In genomic region chr2:226431301-226431955, GRCh38 we compare ENCODE assay signal across 19 cellular contexts.
A peak's percentile ranks its signal among the peaks of the same experiment; 100 is the strongest.
DNase-seq lines count a peak whose midpoint lies in the region; ATAC-seq, FAIRE-seq and TF ChIP-seq lines count a peak whose summit lies in the region.
"Had no signal": no experiment of that assay in that cellular context is flagged by ENCODE, and none has a peak within 500 bp of the region (broad histone marks: within the 10 kb centered on the region; RNA-seq: fewer than 3 reads in every experiment).

No MANE protein-coding gene starts in this region.

- peak; percentile 61 for DNase-seq in ACHN
- peak; percentile 55 for DNase-seq in HFFc6
- no peak for DNase-seq in WTC11 (ENCODE audit: low spot score)
- DNase-seq in keratinocyte (ENCODE audit: low read depth, low spot score): no peak
- no peak for DNase-seq in MM.1S
- DNase-seq in NCI-H2227 treated with DMSO at 0.1 percent for 48 hours (lab: John Stamatoyannopoulos, UW): no peak
- DNase-seq in GDM1 (lab: John Stamatoyannopoulos, UW): no peak
- DNase-seq in Peyer's patch: no peak
- DNase-seq: activated CD8-positive, alpha-beta memory T cell treated with anti-CD3 and anti-CD28 coated beads for 24 hours; activated effector memory CD4-positive, alpha-beta T cell treated with Interleukin-2 at 50 U/mL for 16 hours; brain microvascular endothelial cell; gastrocnemius medialis; NCI-H146; NCI-H510A treated with DMSO at 0.1 percent for 48 hours; nucleus accumbens; stimulated activated naive CD4-positive, alpha-beta T cell; WERI-Rb-1 had no signal

- peaks cover 28% of the 10 kb centered on the region for H3K4me1 ChIP-seq in keratinocyte (ENCODE audit: control insufficient read depth, extremely low read depth, insufficient read depth, low read length)
- H3K4me1 ChIP-seq in MM.1S (ENCODE audit: low read length): no peaks in the 10 kb centered on the region
- H3K4me1 ChIP-seq in Peyer's patch: no peaks in the 10 kb centered on the region
- H3K4me1 ChIP-seq: upper lobe of left lung had no signal

- H3F3A ChIP-seq in MM.1S (ENCODE audit: insufficient read depth, low read length): no peaks in the 10 kb centered on the region

- H3K9me1 ChIP-seq in keratinocyte (ENCODE audit: control insufficient read depth, extremely low read depth, insufficient read depth, low read length): no peaks in the 10 kb centered on the region

- H3K4me2 ChIP-seq in keratinocyte (ENCODE audit: control insufficient read depth, extremely low read depth, insufficient read depth, low read depth, low read length) (peak overlapping the region; percentile 65), MM.1S (ENCODE audit: low read depth, low read length) (no peak overlapping the region)

- H3K36me3 ChIP-seq in keratinocyte (ENCODE audit: control insufficient read depth in 2 of 2, extremely low read depth in 1 of 2, insufficient read depth in 2 of 2, low read length in 2 of 2) (no peaks in the 10 kb centered on the region), MM.1S (replicated peaks; ENCODE audit: insufficient read depth, low read length) (no peaks in the 10 kb centered on the region), Peyer's patch (no peaks in the 10 kb centered on the region)
- H3K36me3 ChIP-seq: brain microvascular endothelial cell, gastrocnemius medialis, HAP-1, upper lobe of left lung, WERI-Rb-1 had no signal

- no peak for ATAC-seq in WTC11

- H3K4me3 Mint-ChIP-seq in HFFc6 (peak overlapping the region; percentile 20), WTC11 (no peak overlapping the region)

- peak overlapping the region; percentile 57 for H3K27ac Mint-ChIP-seq in HFFc6
- peak overlapping the region; percentile 68; the same call in 1 of the 2 replicates for H3K27ac Mint-ChIP-seq in WTC11

- no peaks in the 10 kb centered on the region; the same call in 1 of the 2 replicates for H3K27me3 Mint-ChIP-seq in HFFc6 (ENCODE audit: insufficient read depth)
- no peaks in the 10 kb centered on the region for H3K27me3 Mint-ChIP-seq in WTC11 (ENCODE audit: low read depth)

- no peaks in the 10 kb centered on the region for H3K9me2 ChIP-seq in MM.1S (replicated peaks; ENCODE audit: insufficient read depth, low read length)

- H3K9me3 Mint-ChIP-seq in HFFc6 (peaks cover 4% of the 10 kb centered on the region; the same call in 1 of the 2 replicates), WTC11 (no peaks in the 10 kb centered on the region)

- H4K20me1 ChIP-seq in keratinocyte (ENCODE audit: control insufficient read depth, extremely low read depth, insufficient read depth, low read length) (no peaks in the 10 kb centered on the region), MM.1S (ENCODE audit: insufficient read depth, low read length) (no peaks in the 10 kb centered on the region)

- TF ChIP-seq CTCF in HFFc6 (IDR thresholded peaks at IDR 0.05): no peak
- TF ChIP-seq CTCF in WTC11 (IDR thresholded peaks at IDR 0.05): no peak
- TF ChIP-seq CTCF in keratinocyte (optimal IDR thresholded peaks at IDR 0.05 in 1 of 3, IDR thresholded peaks at IDR 0.05 in 1 of 3, conservative IDR thresholded peaks at IDR 0.05 in 1 of 3; ENCODE audit: extremely low read depth in 1 of 3, insufficient read depth in 2 of 3, low read length in 3 of 3): no peak
- TF ChIP-seq CTCF in MM.1S (IDR thresholded peaks at IDR 0.05; ENCODE audit: low read length): no peak
- TF ChIP-seq CTCF in Peyer's patch (IDR thresholded peaks at IDR 0.05): no peak

- CTCF ChIA-PET in WTC11 (lab: Charles Lee): no interaction called here

- H3K4me3 ChIP-seq in keratinocyte (ENCODE audit: control insufficient read depth in 2 of 3, extremely low read depth in 1 of 3, insufficient read depth in 2 of 3, low read depth in 1 of 3, low read length in 3 of 3): no peak overlapping the region
- no peak overlapping the region for H3K4me3 ChIP-seq in MM.1S (ENCODE audit: low read length)
- H3K4me3 ChIP-seq in Peyer's patch: no peak overlapping the region
- H3K4me3 ChIP-seq: gastrocnemius medialis, HAP-1, upper lobe of left lung had no signal

- FAIRE-seq in keratinocyte (lab: Jason Lieb, UNC): peak; percentile 57

- in situ Hi-C loops in ACHN (cut with HindIII; ENCODE audit: low pct_ligation_motif_present, low pct_unique_long_range_greater_than_20kb, low sequenced_read_pairs): no loop called here

- H3K79me2 ChIP-seq in keratinocyte (ENCODE audit: control insufficient read depth, insufficient read depth, low read length) (no peaks in the 10 kb centered on the region), MM.1S (ENCODE audit: low read length) (no peaks in the 10 kb centered on the region)

- peaks cover 6% of the 10 kb centered on the region for H3K36me3 Mint-ChIP-seq in HFFc6 (ENCODE audit: low read depth)
- H3K36me3 Mint-ChIP-seq in WTC11: no peaks in the 10 kb centered on the region

- H3K4me1 Mint-ChIP-seq in HFFc6 (ENCODE audit: low read depth) (peaks cover 78% of the 10 kb centered on the region), WTC11 (peaks cover 24% of the 10 kb centered on the region)

- dilution Hi-C loops in keratinocyte (cut with MboI; ENCODE audit: extremely low pct_ligation_motif_present, low sequenced_read_pairs): no loop called here

- POLR2A ChIA-PET in WTC11 (lab: Charles Lee): no interaction called here

- H3K27me3 ChIP-seq in keratinocyte (ENCODE audit: control insufficient read depth, extremely low read depth, insufficient read depth, low read length) (no peaks in the 10 kb centered on the region), MM.1S (replicated peaks; ENCODE audit: insufficient read depth, low read length) (no peaks in the 10 kb centered on the region), Peyer's patch (no peaks in the 10 kb centered on the region)
- H3K27me3 ChIP-seq: brain microvascular endothelial cell, gastrocnemius medialis, upper lobe of left lung had no signal

- TF ChIP-seq POLR2A in Peyer's patch (IDR thresholded peaks at IDR 0.05): no peak

- no peak overlapping the region for H3K9ac ChIP-seq in keratinocyte (ENCODE audit: control insufficient read depth, extremely low read depth, insufficient read depth, low read length)
- H3K9ac ChIP-seq in MM.1S (ENCODE audit: low read length): no peak overlapping the region

- H3K27ac ChIP-seq in keratinocyte (ENCODE audit: control insufficient read depth, insufficient read depth, low read length): peak overlapping the region; percentile 53
- no peak overlapping the region for H3K27ac ChIP-seq in MM.1S (ENCODE audit: low read length)
- no peak overlapping the region for H3K27ac ChIP-seq in Peyer's patch
- H3K27ac ChIP-seq: brain microvascular endothelial cell, gastrocnemius medialis, upper lobe of left lung, WERI-Rb-1 had no signal

- H2AFZ ChIP-seq in keratinocyte (ENCODE audit: control insufficient read depth, low read length) (peak overlapping the region; percentile 2), MM.1S (ENCODE audit: low read length) (no peak overlapping the region)

- H3K9me3 ChIP-seq in keratinocyte (ENCODE audit: control insufficient read depth, low read depth, low read length): no peaks in the 10 kb centered on the region
- no peaks in the 10 kb centered on the region for H3K9me3 ChIP-seq in MM.1S (replicated peaks; ENCODE audit: insufficient read depth, low read length)
- H3K9me3 ChIP-seq in Peyer's patch: no peaks in the 10 kb centered on the region
- H3K9me3 ChIP-seq: gastrocnemius medialis, HAP-1, upper lobe of left lung had no signal

TF ChIP-seq in WTC11, 78 proteins besides CTCF, POLR2A, EP300 and RAD21 (continues in another document):
- TF ChIP-seq ZBTB43 (CRISPR knock-in tag; IDR thresholded peaks at IDR 0.05) (no peak), OVOL2 (CRISPR knock-in tag; IDR thresholded peaks at IDR 0.05; ENCODE audit: borderline replicate concordance) (no peak), ZNF671 (CRISPR knock-in tag; IDR thresholded peaks at IDR 0.05) (no peak), ZNF121 (CRISPR knock-in tag; IDR thresholded peaks at IDR 0.05) (no peak), NFE2L1 (CRISPR knock-in tag; IDR thresholded peaks at IDR 0.05) (no peak), ERG (CRISPR knock-in tag; IDR thresholded peaks at IDR 0.05) (no peak), RELA (CRISPR knock-in tag; IDR thresholded peaks at IDR 0.05; ENCODE audit: borderline replicate concordance) (no peak), GRHL2 (CRISPR knock-in tag; IDR thresholded peaks at IDR 0.05; ENCODE audit: insufficient replicate concordance, severe bottlenecking) (no peak), SMAD4 (CRISPR knock-in tag; IDR thresholded peaks at IDR 0.05) (no peak), MYBL2 (CRISPR knock-in tag; IDR thresholded peaks at IDR 0.05) (no peak), NFYB (CRISPR knock-in tag; conservative IDR thresholded peaks at IDR 0.05; ENCODE audit: low read depth) (no peak), KAT7 (CRISPR knock-in tag; IDR thresholded peaks at IDR 0.05; ENCODE audit: borderline replicate concordance) (no peak), MLX (CRISPR knock-in tag; IDR thresholded peaks at IDR 0.05) (no peak)

Comparison
In these comparisons a context has a peak if more than half of its experiments do, and no peak if none do; other contexts are left out.
1. DNase-seq: peak in ACHN (single experiment) and HFFc6 (single experiment); none in WTC11 (single experiment), keratinocyte (single experiment), MM.1S (single experiment), NCI-H2227 treated with DMSO at 0.1 percent for 48 hours (single experiment), GDM1 (single experiment) and Peyer's patch (0 of 3).